8 cellular contexts compared by ENCODE assay signal in the genomic region with DNA sequence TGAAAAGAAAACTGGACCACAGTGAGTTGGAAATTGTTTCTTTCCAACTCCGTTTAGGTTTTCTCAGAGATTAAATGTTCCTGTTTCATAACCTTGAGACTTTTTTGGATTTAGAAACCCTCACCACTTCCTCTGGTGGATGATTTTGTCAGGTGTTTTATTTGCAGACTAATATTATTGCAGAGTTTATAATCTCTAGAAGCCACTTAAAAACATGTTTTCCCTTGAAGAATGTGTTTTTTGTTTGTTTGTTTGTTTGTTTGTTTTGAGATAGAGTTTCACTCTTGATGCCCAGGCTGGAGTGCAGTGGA. TPM values are rescaled to one million over a fixed set of nuclear protein-coding genes. Genes with fewer than 3 reads are reported as not detected.
DNase-seq lines count a peak whose midpoint lies in the region; FAIRE-seq and TF ChIP-seq lines count a peak whose summit lies in the region.

No MANE protein-coding gene starts in this region.

- no peaks in the 10 kb centered on the region for H3K36me3 ChIP-seq in HAP-1 (replicated peaks)
- no peaks in the 10 kb centered on the region for H3K36me3 ChIP-seq in small intestine (ENCODE audit: control insufficient read depth in 2 of 2, insufficient read depth in 2 of 2, low read length in 2 of 2)

- H3K27ac ChIP-seq in VCaP (peak overlapping the region; percentile 80), small intestine (ENCODE audit: low read depth in 1 of 2, low read length in 1 of 2) (peak overlapping the region in 1 of 2 donors; percentile 61)

- H3K4me3 ChIP-seq in HAP-1 = peak overlapping the region; percentile 73
- H3K4me3 ChIP-seq in fibroblast of villous mesenchyme (ENCODE audit: low read depth, low read length) = peak overlapping the region; percentile 87
- peak overlapping the region; percentile 22 to 99 for H3K4me3 ChIP-seq in small intestine (ENCODE audit: low read depth in 1 of 2, low read length in 2 of 2)

- in situ Hi-C loops in HAP-1 (cut with MboI; ENCODE audit: low sequenced_read_pairs) (no loop called here), G401 (cut with HindIII; ENCODE audit: low sequenced_read_pairs) (no loop called here)

- H3K27me3 ChIP-seq in HAP-1 (ENCODE audit: low read depth) (no peaks in the 10 kb centered on the region), small intestine (ENCODE audit: control insufficient read depth in 2 of 2, insufficient read depth in 2 of 2, low read length in 2 of 2) (no peaks in the 10 kb centered on the region)

- no peak for FAIRE-seq in small intestine (lab: Jason Lieb, UNC)

- H3K9me3 ChIP-seq in HAP-1 (no peaks in the 10 kb centered on the region), small intestine (ENCODE audit: control insufficient read depth, low read depth) (no peaks in the 10 kb centered on the region)

- H3K4me1 ChIP-seq in HAP-1 (peaks cover 12% of the 10 kb centered on the region), small intestine (ENCODE audit: control insufficient read depth in 2 of 2, insufficient read depth in 1 of 2, low read depth in 1 of 2, low read length in 1 of 2) (peaks cover 0 to 10% of the 10 kb centered on the region in 2 donors)

- DNase-seq in HAP-1 (ENCODE audit: low spot score in 2 of 2) = no peak
- DNase-seq in fibroblast of villous mesenchyme (ENCODE audit: low read depth) = no peak
- DNase-seq in small intestine = no peak
- DNase-seq in iPS-NIHi11 (ENCODE audit: low spot score) = no peak
- no peak for DNase-seq in G401 (ENCODE audit: low spot score)
- DNase-seq in cerebellum (ENCODE audit: low spot score) = no peak
- DNase-seq in SW480 (ENCODE audit: low spot score) = no peak

- WGBS in small intestine, 3 donors = 0 to 2% (median 0%) methylated on average over 1 of the region's 1 CpG

- TF ChIP-seq CTCF in VCaP (conservative IDR thresholded peaks at IDR 0.05) (no peak), fibroblast of villous mesenchyme (IDR thresholded peaks at IDR 0.05; ENCODE audit: insufficient read depth, low read depth, low read length) (no peak)

RNA-seq across cellular contexts. Expression of gene MICU1, which starts 0.5 kb away (rescaled TPM):
- total RNA-seq in fibroblast of villous mesenchyme (44.0 and 45.4 TPM in 2 replicates), cerebellum (51.1 TPM)
- 10 to 100 TPM; 32.5 to 53.2 (median 37.0) TPM for polyA plus RNA-seq in small intestine
- total RNA-seq in G401 (2014; rRNA removed; shearing (Covaris generic)) = 57.0 and 57.1 TPM in 2 replicates
